ENCODE assay signal across 1 cellular context in genomic region chr1:228402638-228403025, GRCh38.
TF ChIP-seq lines count a peak whose summit lies in the region.

No MANE protein-coding gene starts in this region.

TF ChIP-seq in HepG2, 621 proteins besides CTCF, POLR2A, EP300 and RAD21:
- TF ChIP-seq ZNF646 (CRISPR knock-in tag; IDR thresholded peaks at IDR 0.05) = no peak
- no peak for TF ChIP-seq ZNF260 (CRISPR knock-in tag; IDR thresholded peaks at IDR 0.05; ENCODE audit: borderline replicate concordance, low read depth)
- TF ChIP-seq, protein P1, sequence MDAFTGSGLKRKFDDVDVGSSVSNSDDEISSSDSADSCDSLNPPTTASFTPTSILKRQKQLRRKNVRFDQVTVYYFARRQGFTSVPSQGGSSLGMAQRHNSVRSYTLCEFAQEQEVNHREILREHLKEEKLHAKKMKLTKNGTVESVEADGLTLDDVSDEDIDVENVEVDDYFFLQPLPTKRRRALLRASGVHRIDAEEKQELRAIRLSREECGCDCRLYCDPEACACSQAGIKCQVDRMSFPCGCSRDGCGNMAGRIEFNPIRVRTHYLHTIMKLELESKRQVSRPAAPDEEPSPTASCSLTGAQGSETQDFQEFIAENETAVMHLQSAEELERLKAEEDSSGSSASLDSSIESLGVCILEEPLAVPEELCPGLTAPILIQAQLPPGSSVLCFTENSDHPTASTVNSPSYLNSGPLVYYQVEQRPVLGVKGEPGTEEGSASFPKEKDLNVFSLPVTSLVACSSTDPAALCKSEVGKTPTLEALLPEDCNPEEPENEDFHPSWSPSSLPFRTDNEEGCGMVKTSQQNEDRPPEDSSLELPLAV (CRISPR knock-in tag; conservative IDR thresholded peaks at IDR 0.05; ENCODE audit: low read depth) = no peak
- TF ChIP-seq SP4 (CRISPR knock-in tag; IDR thresholded peaks at IDR 0.05) = 0 out of 2 replicates have a peak, but pooled peaks have one; percentile 23
- TF ChIP-seq ELF3 (CRISPR knock-in tag; IDR thresholded peaks at IDR 0.05) = no peak
- TF ChIP-seq, protein P2, sequence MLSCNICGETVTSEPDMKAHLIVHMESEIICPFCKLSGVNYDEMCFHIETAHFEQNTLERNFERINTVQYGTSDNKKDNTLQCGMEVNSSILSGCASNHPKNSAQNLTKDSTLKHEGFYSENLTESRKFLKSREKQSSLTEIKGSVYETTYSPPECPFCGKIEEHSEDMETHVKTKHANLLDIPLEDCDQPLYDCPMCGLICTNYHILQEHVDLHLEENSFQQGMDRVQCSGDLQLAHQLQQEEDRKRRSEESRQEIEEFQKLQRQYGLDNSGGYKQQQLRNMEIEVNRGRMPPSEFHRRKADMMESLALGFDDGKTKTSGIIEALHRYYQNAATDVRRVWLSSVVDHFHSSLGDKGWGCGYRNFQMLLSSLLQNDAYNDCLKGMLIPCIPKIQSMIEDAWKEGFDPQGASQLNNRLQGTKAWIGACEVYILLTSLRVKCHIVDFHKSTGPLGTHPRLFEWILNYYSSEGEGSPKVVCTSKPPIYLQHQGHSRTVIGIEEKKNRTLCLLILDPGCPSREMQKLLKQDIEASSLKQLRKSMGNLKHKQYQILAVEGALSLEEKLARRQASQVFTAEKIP (CRISPR knock-in tag; IDR thresholded peaks at IDR 0.05; ENCODE audit: borderline replicate concordance) = no peak
- TF ChIP-seq NR2C2 (CRISPR knock-in tag; IDR thresholded peaks at IDR 0.05; ENCODE audit: borderline replicate concordance) = no peak
- TF ChIP-seq, protein P3, sequence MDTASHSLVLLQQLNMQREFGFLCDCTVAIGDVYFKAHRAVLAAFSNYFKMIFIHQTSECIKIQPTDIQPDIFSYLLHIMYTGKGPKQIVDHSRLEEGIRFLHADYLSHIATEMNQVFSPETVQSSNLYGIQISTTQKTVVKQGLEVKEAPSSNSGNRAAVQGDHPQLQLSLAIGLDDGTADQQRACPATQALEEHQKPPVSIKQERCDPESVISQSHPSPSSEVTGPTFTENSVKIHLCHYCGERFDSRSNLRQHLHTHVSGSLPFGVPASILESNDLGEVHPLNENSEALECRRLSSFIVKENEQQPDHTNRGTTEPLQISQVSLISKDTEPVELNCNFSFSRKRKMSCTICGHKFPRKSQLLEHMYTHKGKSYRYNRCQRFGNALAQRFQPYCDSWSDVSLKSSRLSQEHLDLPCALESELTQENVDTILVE (CRISPR knock-in tag; IDR thresholded peaks at IDR 0.05) = no peak
TF ChIP-seq in HepG2: peak in this region for 1.
